Comparison of ENCODE assay signal across 30 cellular contexts in genomic region chr9:98564714-98565113, GRCh38.
"Had no signal": no experiment of that assay in that cellular context is flagged by ENCODE, and none has a peak within 500 bp of the region (broad histone marks: within the 10 kb centered on the region; RNA-seq: fewer than 3 reads in every experiment).

No MANE protein-coding gene starts in this region.

- ATAC-seq: naive thymus-derived CD8-positive, alpha-beta T cell; psoas muscle; right cardiac atrium; right lobe of liver; stimulated activated memory B cell treated with anti-CD40 and anti-IgM and Interleukin-4, amounts not matched to agents 10 μg/mL and 1 μg/mL and 100 μg/mL, for 72 hours; stimulated activated naive CD8-positive, alpha-beta T cell treated with anti-CD3 and anti-CD28 coated beads, Interleukin-15, amount 100 ng/mL, for 72 hours; stimulated activated naive CD8-positive, alpha-beta T cell treated with anti-CD3 and anti-CD28 coated beads, Interleukin-15, Interleukin-2, amounts not matched to agents 100 U/mL and 50 U/mL, for 24 hours had no signal

- H3K4me1 ChIP-seq: parathyroid adenoma, psoas muscle, sigmoid colon, suprapubic skin, testis, tibial artery, transverse colon, upper lobe of right lung, uterus had no signal

- H3K4me3 ChIP-seq: ovary, psoas muscle, right lobe of liver, sigmoid colon, suprapubic skin, testis, tibial artery, transverse colon, upper lobe of right lung, uterus had no signal

- H3K27me3 Mint-ChIP-seq: progenitor cell of endocrine pancreas, type B pancreatic cell had no signal

- H3K27me3 ChIP-seq: right lobe of liver, sigmoid colon, testis, tibial artery, transverse colon, upper lobe of right lung, uterus had no signal

- H3K27ac Mint-ChIP-seq: naive thymus-derived CD8-positive, alpha-beta T cell; natural killer cell treated with Interleukin-12 subunit alpha and Interleukin-12 subunit beta and Interleukin-15 and Interleukin-18, amount 100 ng/mL, for 72 hours; nephron progenitor cell; progenitor cell of endocrine pancreas; stimulated activated memory B cell treated with anti-CD40 and anti-IgM and Interleukin-4, amounts not matched to agents 10 μg/mL and 1 μg/mL and 100 μg/mL, for 72 hours; stimulated activated naive CD8-positive, alpha-beta T cell treated with anti-CD3 and anti-CD28 coated beads, Interleukin-15, amount 100 ng/mL, for 72 hours; type B pancreatic cell had no signal

- H3K9me3 ChIP-seq: neutrophil, ovary, psoas muscle, right lobe of liver, sigmoid colon, suprapubic skin, testis, tibial artery, transverse colon, upper lobe of right lung, uterus had no signal

- H3K9me3 Mint-ChIP-seq: naive thymus-derived CD8-positive, alpha-beta T cell; natural killer cell treated with Interleukin-12 subunit alpha and Interleukin-12 subunit beta and Interleukin-15 and Interleukin-18, amount 100 ng/mL, for 72 hours; nephron progenitor cell; neural crest cell; stimulated activated naive CD8-positive, alpha-beta T cell treated with anti-CD3 and anti-CD28 coated beads, Interleukin-15, amount 100 ng/mL, for 72 hours; type B pancreatic cell had no signal

- H3K36me3 Mint-ChIP-seq: naive thymus-derived CD8-positive, alpha-beta T cell; natural killer cell treated with Interleukin-12 subunit alpha and Interleukin-12 subunit beta and Interleukin-15 and Interleukin-18, amount 100 ng/mL, for 72 hours; stimulated activated memory B cell treated with anti-CD40 and anti-IgM and Interleukin-4, amounts not matched to agents 10 μg/mL and 1 μg/mL and 100 μg/mL, for 72 hours; type B pancreatic cell had no signal

- H3K36me3 ChIP-seq: neutrophil, ovary, right lobe of liver, sigmoid colon, suprapubic skin, tibial artery, transverse colon, upper lobe of right lung, uterus had no signal

- DNase-seq: naive thymus-derived CD8-positive, alpha-beta T cell; nephron progenitor cell; nucleus accumbens; ovary; psoas muscle; right cardiac atrium; right lobe of liver; sigmoid colon; small intestine; stimulated activated CD4-positive, alpha-beta T cell treated with anti-CD3 and anti-CD28 coated beads, Interleukin-15, amount 100 ng/mL, for 24 hours; stimulated activated CD4-positive, alpha-beta T cell treated with anti-CD3 and anti-CD28 coated beads, Interleukin-4, amount 100 ng/mL, for 1 hour; stimulated activated CD4-positive, alpha-beta T cell treated with anti-CD3 and anti-CD28 coated beads, Interleukin-4, amount 100 ng/mL, for 4 hours; stimulated activated CD8-positive, alpha-beta memory T cell treated with anti-CD3 and anti-CD28 coated beads, Interleukin-4, amount 100 ng/mL, for 48 hours; stimulated activated naive CD4-positive, alpha-beta T cell; stimulated activated naive CD8-positive, alpha-beta T cell treated with anti-CD3 and anti-CD28 coated beads, Interleukin-15, amount 100 ng/mL, for 72 hours; stimulated activated naive CD8-positive, alpha-beta T cell treated with anti-CD3 and anti-CD28 coated beads, Interleukin-15, Interleukin-2, amounts not matched to agents 100 U/mL and 50 U/mL, for 24 hours; substantia nigra; testis; tibial artery; transverse colon; upper lobe of right lung; uterus had no signal

- H3K4me3 Mint-ChIP-seq: naive thymus-derived CD8-positive, alpha-beta T cell; natural killer cell treated with Interleukin-12 subunit alpha and Interleukin-12 subunit beta and Interleukin-15 and Interleukin-18, amount 100 ng/mL, for 72 hours; nephron progenitor cell; neural crest cell; stimulated activated memory B cell treated with anti-CD40 and anti-IgM and Interleukin-4, amounts not matched to agents 10 μg/mL and 1 μg/mL and 100 μg/mL, for 72 hours; stimulated activated naive CD8-positive, alpha-beta T cell treated with anti-CD3 and anti-CD28 coated beads, Interleukin-15, amount 100 ng/mL, for 72 hours; type B pancreatic cell had no signal

- H3K4me1 Mint-ChIP-seq: naive thymus-derived CD8-positive, alpha-beta T cell; nephron progenitor cell; neural crest cell; stimulated activated memory B cell treated with anti-CD40 and anti-IgM and Interleukin-4, amounts not matched to agents 10 μg/mL and 1 μg/mL and 100 μg/mL, for 72 hours; stimulated activated naive CD8-positive, alpha-beta T cell treated with anti-CD3 and anti-CD28 coated beads, Interleukin-15, amount 100 ng/mL, for 72 hours had no signal

- H3K27ac ChIP-seq: neutrophil, ovary, parathyroid adenoma, psoas muscle, right lobe of liver, sigmoid colon, suprapubic skin, testis, tibial artery, transverse colon, upper lobe of right lung, uterus had no signal
